ENCODE assay signal across 1 cellular context in the genomic region with DNA sequence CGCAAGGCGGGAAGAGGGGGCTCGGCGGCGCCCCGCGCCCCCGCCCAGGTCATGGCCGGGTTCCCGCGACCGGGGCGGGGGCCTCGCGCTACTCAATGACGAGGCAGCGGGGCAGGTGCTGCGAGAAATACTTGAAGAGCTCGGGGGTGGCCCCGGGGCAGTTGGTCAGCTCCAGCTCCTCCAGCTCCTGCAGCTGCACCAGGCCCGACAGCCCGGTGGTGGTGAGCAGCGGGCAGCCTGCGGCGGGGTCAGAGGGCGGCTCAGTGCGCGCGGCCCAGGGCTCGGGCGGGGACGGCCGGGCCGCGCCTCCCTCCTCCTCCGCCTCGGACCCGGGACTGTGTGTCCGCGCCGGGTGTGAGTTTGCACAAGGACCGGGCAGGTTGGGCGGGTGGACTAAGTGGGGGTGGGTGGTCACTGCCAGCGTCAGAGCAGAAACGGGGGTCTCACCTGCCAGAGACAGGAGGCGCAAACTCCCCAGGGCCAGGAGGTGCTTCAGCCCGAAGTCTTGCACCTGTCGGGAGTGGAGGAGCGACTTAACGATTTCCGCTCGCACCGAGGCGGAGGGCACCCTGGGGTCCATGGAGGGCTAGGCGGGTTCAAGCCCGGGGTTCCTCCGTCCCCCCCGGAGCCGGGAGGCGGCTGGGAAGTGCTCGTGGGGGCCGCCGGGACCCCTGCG.
TF ChIP-seq lines count a peak whose summit lies in the region.

No MANE protein-coding gene starts in this region.

TF ChIP-seq in HCT116, 20 proteins besides CTCF, POLR2A, EP300 and RAD21 (continued from another document):
- TF ChIP-seq YY1 (IDR thresholded peaks at IDR 0.05; ENCODE audit: extremely low read depth, insufficient replicate concordance, low read depth, low read length) (no peak), ZNF274 (IDR thresholded peaks at IDR 0.05; ENCODE audit: low read depth, low read length) (no peak), ATF3 (IDR thresholded peaks at IDR 0.05) (no peak), ZFX (IDR thresholded peaks at IDR 0.05) (no peak), EZH2 (IDR thresholded peaks at IDR 0.05) (no peak)
- TF ChIP-seq, protein P1, sequence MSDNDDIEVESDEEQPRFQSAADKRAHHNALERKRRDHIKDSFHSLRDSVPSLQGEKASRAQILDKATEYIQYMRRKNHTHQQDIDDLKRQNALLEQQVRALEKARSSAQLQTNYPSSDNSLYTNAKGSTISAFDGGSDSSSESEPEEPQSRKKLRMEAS (IDR thresholded peaks at IDR 0.05): no peak
- TF ChIP-seq, protein P2, sequence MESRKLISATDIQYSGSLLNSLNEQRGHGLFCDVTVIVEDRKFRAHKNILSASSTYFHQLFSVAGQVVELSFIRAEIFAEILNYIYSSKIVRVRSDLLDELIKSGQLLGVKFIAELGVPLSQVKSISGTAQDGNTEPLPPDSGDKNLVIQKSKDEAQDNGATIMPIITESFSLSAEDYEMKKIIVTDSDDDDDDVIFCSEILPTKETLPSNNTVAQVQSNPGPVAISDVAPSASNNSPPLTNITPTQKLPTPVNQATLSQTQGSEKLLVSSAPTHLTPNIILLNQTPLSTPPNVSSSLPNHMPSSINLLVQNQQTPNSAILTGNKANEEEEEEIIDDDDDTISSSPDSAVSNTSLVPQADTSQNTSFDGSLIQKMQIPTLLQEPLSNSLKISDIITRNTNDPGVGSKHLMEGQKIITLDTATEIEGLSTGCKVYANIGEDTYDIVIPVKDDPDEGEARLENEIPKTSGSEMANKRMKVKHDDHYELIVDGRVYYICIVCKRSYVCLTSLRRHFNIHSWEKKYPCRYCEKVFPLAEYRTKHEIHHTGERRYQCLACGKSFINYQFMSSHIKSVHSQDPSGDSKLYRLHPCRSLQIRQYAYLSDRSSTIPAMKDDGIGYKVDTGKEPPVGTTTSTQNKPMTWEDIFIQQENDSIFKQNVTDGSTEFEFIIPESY (IDR thresholded peaks at IDR 0.05; ENCODE audit: extremely low read depth, insufficient replicate concordance, low read length): no peak
